8 cellular contexts compared by ENCODE assay signal in the genomic region with DNA sequence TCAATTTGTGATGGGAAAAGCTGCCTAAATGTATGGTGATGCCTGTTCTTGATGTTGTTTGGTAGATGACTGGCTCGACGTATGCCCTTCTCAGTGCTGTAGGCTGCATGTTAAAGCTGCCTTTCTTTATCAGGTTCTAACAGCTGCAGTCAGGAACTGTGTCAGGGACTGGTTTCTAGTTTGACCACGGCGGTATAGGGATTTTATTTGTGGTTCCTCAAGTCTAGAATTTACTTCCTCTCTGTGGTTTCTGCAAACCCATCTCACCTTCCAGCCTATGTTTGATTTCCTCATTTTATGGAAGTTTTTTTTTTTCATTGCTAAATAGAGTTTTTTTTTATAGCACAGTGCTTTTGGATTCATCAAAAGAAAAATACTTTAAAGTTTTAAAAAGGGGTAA. TPM values are rescaled to one million over a fixed set of nuclear protein-coding genes. Genes with fewer than 3 reads are reported as not detected.
DNase-seq lines count a peak whose midpoint lies in the region; ATAC-seq and TF ChIP-seq lines count a peak whose summit lies in the region.

No MANE protein-coding gene starts in this region.

- no peak overlapping the region for H3K4me2 ChIP-seq in mesendoderm (ENCODE audit: low read length)

- H3K9ac ChIP-seq in mesendoderm (ENCODE audit: low read length) = no peak overlapping the region

- peaks cover 4% of the 10 kb centered on the region for H3K36me3 ChIP-seq in mesendoderm (ENCODE audit: control insufficient read depth, insufficient read depth, low read length)

- H3K56ac ChIP-seq in mesendoderm (ENCODE audit: low read length) = no peak overlapping the region

- H3K79me2 ChIP-seq in mesendoderm (ENCODE audit: control insufficient read depth, insufficient read depth, low read length) = peaks cover 18% of the 10 kb centered on the region

- peak overlapping the region; percentile 41 for H3K4me3 Mint-ChIP-seq in activated CD8-positive, alpha-beta T cell treated with anti-CD3 and anti-CD28 coated beads for 36 hours
- H3K4me3 Mint-ChIP-seq in naive B cell = peak overlapping the region; percentile 16 to 83 (median 72)

- no peak overlapping the region for H3K23ac ChIP-seq in mesendoderm (ENCODE audit: low read length)

- in situ Hi-C loops in GM13976 (cut with MboI; ENCODE audit: low sequenced_read_pairs, unreplicated experiment) = no loop called here

- TF ChIP-seq CTCF in GM13976 (IDR thresholded peaks at IDR 0.05; ENCODE audit: borderline replicate concordance, control extremely low read depth, extremely low read depth, insufficient read depth, missing control alignments) = no peak
- TF ChIP-seq CTCF in activated CD8-positive, alpha-beta T cell treated with anti-CD3 and anti-CD28 coated beads for 36 hours (IDR thresholded peaks at IDR 0.05) = no peak

- no peaks in the 10 kb centered on the region for H3K9me3 Mint-ChIP-seq in activated CD8-positive, alpha-beta T cell treated with anti-CD3 and anti-CD28 coated beads for 36 hours
- H3K9me3 Mint-ChIP-seq in naive B cell = no peaks in the 10 kb centered on the region

- H3K4me3 ChIP-seq in mesendoderm (ENCODE audit: low read length) = no peak overlapping the region

- peaks cover 1% of the 10 kb centered on the region for H3K36me3 Mint-ChIP-seq in activated CD8-positive, alpha-beta T cell treated with anti-CD3 and anti-CD28 coated beads for 36 hours (ENCODE audit: low read depth)
- peaks cover 0 to 8% of the 10 kb centered on the region in 2 donors for H3K36me3 Mint-ChIP-seq in naive B cell

- intact Hi-C loops in activated CD8-positive, alpha-beta T cell treated with anti-CD3 and anti-CD28 coated beads for 36 hours (cut with micrococcal nuclease) = no loop called here

- peaks cover 49% of the 10 kb centered on the region for H3K4me1 Mint-ChIP-seq in activated CD8-positive, alpha-beta T cell treated with anti-CD3 and anti-CD28 coated beads for 36 hours (ENCODE audit: low read depth)
- H3K4me1 Mint-ChIP-seq in naive B cell = peaks cover 55 to 84% (median 80%) of the 10 kb centered on the region in 3 donors

- no peak overlapping the region for H3K27ac ChIP-seq in mesendoderm (ENCODE audit: low read depth, low read length)

- peak; percentile 68 for ATAC-seq in GM21447 (IDR thresholded peaks at IDR 0.05; ENCODE audit: unreplicated experiment)
- ATAC-seq in HG03565 (IDR thresholded peaks at IDR 0.05; ENCODE audit: unreplicated experiment) = peak; percentile 78
- ATAC-seq in activated CD8-positive, alpha-beta T cell treated with anti-CD3 and anti-CD28 coated beads for 36 hours = peak; percentile 43
- peak; percentile 72 to 77 for ATAC-seq in naive B cell (ENCODE audit: low read depth in 2 of 2)

- peaks cover 18% of the 10 kb centered on the region for H3K79me1 ChIP-seq in mesendoderm (ENCODE audit: low read length)

- no peak overlapping the region for H2BK15ac ChIP-seq in mesendoderm (replicated peaks; ENCODE audit: low read depth)

- H3K27me3 ChIP-seq in mesendoderm (ENCODE audit: insufficient read depth, low read length, poor library complexity) = no peaks in the 10 kb centered on the region

- POLR2A ChIA-PET in activated CD8-positive, alpha-beta T cell treated with anti-CD3 and anti-CD28 coated beads for 36 hours (lab: Charles Lee) = no interaction called here

- H3K18ac ChIP-seq in mesendoderm (ENCODE audit: low read length) = no peak overlapping the region

- no peak overlapping the region for H4K5ac ChIP-seq in mesendoderm (ENCODE audit: low read length)

- peak overlapping the region; percentile 57 for H3K27ac Mint-ChIP-seq in activated CD8-positive, alpha-beta T cell treated with anti-CD3 and anti-CD28 coated beads for 36 hours
- H3K27ac Mint-ChIP-seq in naive B cell = peak overlapping the region in 4 of 6 donors; percentile 32 to 79 (median 62)

- no peak overlapping the region for H3K4ac ChIP-seq in mesendoderm (ENCODE audit: low read depth, low read length)

- H3K27me3 Mint-ChIP-seq in activated CD8-positive, alpha-beta T cell treated with anti-CD3 and anti-CD28 coated beads for 36 hours = peaks cover 2% of the 10 kb centered on the region
- peaks cover 40 to 60% (median 51%) of the 10 kb centered on the region in 3 donors for H3K27me3 Mint-ChIP-seq in naive B cell

- H4K8ac ChIP-seq in mesendoderm (ENCODE audit: low read depth, low read length) = no peak overlapping the region

- DNase-seq in GM13976 (ENCODE audit: low spot score) = peak; percentile 51
- peak; percentile 50 for DNase-seq in activated CD8-positive, alpha-beta T cell treated with anti-CD3 and anti-CD28 coated beads for 36 hours
- DNase-seq in naive B cell = peak; percentile 82
- no peak for DNase-seq in mesendoderm
- no peak for DNase-seq in NCI-H524 (lab: John Stamatoyannopoulos, UW)
- no peak for DNase-seq in cerebellar nuclear complex (lab: John Stamatoyannopoulos, UW)

- H2BK120ac ChIP-seq in mesendoderm (ENCODE audit: low read depth, low read length) = no peak overlapping the region

- H3K4me1 ChIP-seq in mesendoderm (ENCODE audit: control insufficient read depth, low read depth, low read length) = peaks cover 4% of the 10 kb centered on the region

- H2AK5ac ChIP-seq in mesendoderm (ENCODE audit: low read length) = no peak overlapping the region

- no peak overlapping the region for H2BK5ac ChIP-seq in mesendoderm (ENCODE audit: low read length)

- no CpG with 5 or more reads among the region's 4 CpGs for WGBS in mesendoderm (ENCODE audit: extremely low coverage, insufficient coverage, low lambda C conversion rate)

- CTCF ChIA-PET in activated CD8-positive, alpha-beta T cell treated with anti-CD3 and anti-CD28 coated beads for 36 hours (lab: Charles Lee) = interaction anchor here (0.9 to 3.9 kb wide), 3 partner anchors 26 to 111 kb away, joined by 3 to 16 read pairs (median 6); no protein-coding TSS in a partner anchor

RNA-seq across cellular contexts. Expression of a gene that starts 26.5 kb away (rescaled TPM):
- 10 to 100 TPM in 1 of 2 experiments, 1 to 10 TPM in 1; 9.4 to 11.5 TPM for total RNA-seq in activated CD8-positive, alpha-beta T cell treated with anti-CD3 and anti-CD28 coated beads for 36 hours
- polyA plus RNA-seq in naive B cell (ENCODE audit: low read depth in 6 of 6) = 1 to 10 TPM; 1.4 to 3.5 (median 2.0) TPM
- polyA plus RNA-seq in mesendoderm (2013, experiment 1 of 2) = 10.1 TPM
- polyA plus RNA-seq in mesendoderm (2013, experiment 2 of 2) = 9.7 TPM

Comparison
In these comparisons a context has a peak if more than half of its experiments do, and no peak if none do; other contexts are left out.
1. DNase-seq: peak in GM13976 (single experiment), activated CD8-positive, alpha-beta T cell treated with anti-CD3 and anti-CD28 coated beads for 36 hours (single experiment) and naive B cell (single experiment); none in mesendoderm (single experiment), NCI-H524 (0 of 2) and cerebellar nuclear complex (0 of 2).
2. Peak in every context shown above with its lines, with median percentiles within 50 percentile points of each other: ATAC-seq.